Comparison of ENCODE assay signal across 25 cellular contexts in genomic region chr6:13769034-13769654, GRCh38. TPM values are rescaled to one million over a fixed set of nuclear protein-coding genes. Genes with fewer than 3 reads are reported as not detected.
A peak's percentile ranks its signal among the peaks of the same experiment; 100 is the strongest.
DNase-seq lines count a peak whose midpoint lies in the region; ATAC-seq, FAIRE-seq and TF ChIP-seq lines count a peak whose summit lies in the region.
"Had no signal": no experiment of that assay in that cellular context is flagged by ENCODE, and none has a peak within 500 bp of the region (broad histone marks: within the 10 kb centered on the region; RNA-seq: fewer than 3 reads in every experiment).

No MANE protein-coding gene starts in this region.

- H3K4me3 ChIP-seq in HEK293 (ENCODE audit: low read depth, low read length), result no peak overlapping the region
- no peak overlapping the region for H3K4me3 ChIP-seq in kidney (ENCODE audit: low read length in 2 of 2)
- no peak overlapping the region for H3K4me3 ChIP-seq in stomach
- H3K4me3 ChIP-seq: BLaER1, K562, PC-9, SJCRH30 had no signal

- no peaks in the 10 kb centered on the region for H3K27me3 ChIP-seq in stomach
- H3K27me3 ChIP-seq: BLaER1, SJCRH30 had no signal

- peak; percentile 13 for DNase-seq in activated CD4-positive, alpha-beta T cell treated with anti-CD3 and anti-CD28 coated beads for 48 hours
- DNase-seq in activated CD4-positive, alpha-beta T cell treated with anti-CD3 and anti-CD28 coated beads, Interleukin-2, amount 50 U/mL, for 4 hours, result no peak
- DNase-seq in kidney (peak; percentile 73), stomach (peak; percentile 22), NCI-H187 treated with DMSO at 0.1 percent for 48 hours (lab: John Stamatoyannopoulos, UW) (no peak), 8988T (no peak)
- DNase-seq: CD4-positive, CD25-positive, alpha-beta regulatory T cell; DMS153; Kasumi-1; NCI-H1092 treated with DMSO at 0.1 percent for 48 hours; NCI-H1436; NCI-H187; NCI-H2171 treated with DMSO at 0.1 percent for 48 hours; NCI-H524; NCI-H774; PC-9; SJCRH30 had no signal

- no peaks in the 10 kb centered on the region for H3K9me3 ChIP-seq in HEK293 (ENCODE audit: control insufficient read depth, insufficient read depth, low read depth, low read length)
- H3K9me3 ChIP-seq in kidney (ENCODE audit: control insufficient read depth in 1 of 2, low read length in 2 of 2), result no peaks in the 10 kb centered on the region
- no peaks in the 10 kb centered on the region for H3K9me3 ChIP-seq in stomach
- H3K9me3 ChIP-seq: SJCRH30 had no signal

- TF ChIP-seq POLR2A in stomach (IDR thresholded peaks at IDR 0.05), result no peak

- CTCF ChIA-PET in HEK293 (lab: Yijun Ruan, JAX), result interaction anchor here (0.7 to 0.9 kb wide), 3 partner anchors 14 to 1428 kb away, joined by 3 to 5 read pairs (median 4); no protein-coding TSS in a partner anchor

- no peak overlapping the region for H3K27ac ChIP-seq in HEK293 (ENCODE audit: extremely low read depth, low read depth, low read length)
- no peak overlapping the region for H3K27ac ChIP-seq in kidney (ENCODE audit: low read depth in 2 of 2, low read length in 2 of 2)
- no peak overlapping the region for H3K27ac ChIP-seq in stomach
- H3K27ac ChIP-seq: BLaER1, PC-9, SJCRH30 had no signal

- no peak for TF ChIP-seq EP300 in stomach (IDR thresholded peaks at IDR 0.05)

- no peak for FAIRE-seq in kidney (lab: Jason Lieb, UNC)
- FAIRE-seq: A204.1, H1, K562 had no signal

- WGBS in stomach, 5 donors, result 94 to 98% (median 96%) methylated on average over 27 to 47 of the region's 47 CpGs

- TF ChIP-seq CTCF in HEK293 (tag by site-specific recombination; IDR thresholded peaks at IDR 0.05) (no peak), kidney (IDR thresholded peaks at IDR 0.05; ENCODE audit: borderline replicate concordance, extremely low read depth, insufficient read depth) (no peak), stomach (IDR thresholded peaks at IDR 0.05) (no peak)

- intact Hi-C loops in kidney (cut with DNase I), result no loop called here
- intact Hi-C loops in stomach (cut with DNase I; ENCODE audit: low total_unique reads), result no loop called here

- ATAC-seq in GM18520 (IDR thresholded peaks at IDR 0.05; ENCODE audit: unreplicated experiment), result no peak
- ATAC-seq: K562, Right ventricle myocardium inferior, SK-N-SH treated with all-trans-retinoic acid at 6 μM for 48 hours had no signal

- H3K4me1 ChIP-seq in HEK293 (ENCODE audit: control insufficient read depth, insufficient read depth, low read length) (peaks cover 4% of the 10 kb centered on the region; the same call in 1 of the 2 replicates), kidney (ENCODE audit: control insufficient read depth in 1 of 2, insufficient read depth in 1 of 2, low read depth in 1 of 2, low read length in 2 of 2) (peaks cover 0 to 2% of the 10 kb centered on the region in 2 donors), stomach (peaks cover 0 to 23% (median 7%) of the 10 kb centered on the region in 4 donors)

- no peaks in the 10 kb centered on the region; a peak in 1 of 3 replicates for H3K36me3 ChIP-seq in HEK293 (ENCODE audit: control insufficient read depth in 2 of 2, insufficient read depth in 1 of 2, low read length in 2 of 2)
- no peaks in the 10 kb centered on the region for H3K36me3 ChIP-seq in kidney (ENCODE audit: control insufficient read depth in 1 of 2, insufficient read depth in 2 of 2, low read length in 2 of 2)
- no peaks in the 10 kb centered on the region for H3K36me3 ChIP-seq in stomach
- H3K36me3 ChIP-seq: BLaER1, SJCRH30 had no signal

- H3K9ac ChIP-seq in kidney (ENCODE audit: low read length in 2 of 2), result no peak overlapping the region
- H3K9ac ChIP-seq: BLaER1 had no signal

- POLR2A ChIA-PET in HEK293 (lab: Yijun Ruan, JAX), result no interaction called here

TF ChIP-seq in HEK293, 187 proteins besides CTCF, POLR2A, EP300 and RAD21:
- no peak for TF ChIP-seq ZNF777 (tag by site-specific recombination; IDR thresholded peaks at IDR 0.05; ENCODE audit: borderline replicate concordance)
- no peak for TF ChIP-seq ZNF501 (tag by site-specific recombination; IDR thresholded peaks at IDR 0.05)
- TF ChIP-seq, protein P1, sequence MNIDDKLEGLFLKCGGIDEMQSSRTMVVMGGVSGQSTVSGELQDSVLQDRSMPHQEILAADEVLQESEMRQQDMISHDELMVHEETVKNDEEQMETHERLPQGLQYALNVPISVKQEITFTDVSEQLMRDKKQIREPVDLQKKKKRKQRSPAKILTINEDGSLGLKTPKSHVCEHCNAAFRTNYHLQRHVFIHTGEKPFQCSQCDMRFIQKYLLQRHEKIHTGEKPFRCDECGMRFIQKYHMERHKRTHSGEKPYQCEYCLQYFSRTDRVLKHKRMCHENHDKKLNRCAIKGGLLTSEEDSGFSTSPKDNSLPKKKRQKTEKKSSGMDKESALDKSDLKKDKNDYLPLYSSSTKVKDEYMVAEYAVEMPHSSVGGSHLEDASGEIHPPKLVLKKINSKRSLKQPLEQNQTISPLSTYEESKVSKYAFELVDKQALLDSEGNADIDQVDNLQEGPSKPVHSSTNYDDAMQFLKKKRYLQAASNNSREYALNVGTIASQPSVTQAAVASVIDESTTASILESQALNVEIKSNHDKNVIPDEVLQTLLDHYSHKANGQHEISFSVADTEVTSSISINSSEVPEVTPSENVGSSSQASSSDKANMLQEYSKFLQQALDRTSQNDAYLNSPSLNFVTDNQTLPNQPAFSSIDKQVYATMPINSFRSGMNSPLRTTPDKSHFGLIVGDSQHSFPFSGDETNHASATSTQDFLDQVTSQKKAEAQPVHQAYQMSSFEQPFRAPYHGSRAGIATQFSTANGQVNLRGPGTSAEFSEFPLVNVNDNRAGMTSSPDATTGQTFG (tag by site-specific recombination; IDR thresholded peaks at IDR 0.05; ENCODE audit: borderline replicate concordance), result no peak
- TF ChIP-seq ZNF596 (tag by site-specific recombination; IDR thresholded peaks at IDR 0.05), result peak; percentile 88

RNA-seq across cellular contexts. Expression of gene MCUR1, which starts 45.2 kb away (rescaled TPM):
- total RNA-seq in kidney (24.1 TPM), stomach (10 to 100 TPM in 2 of 5 donors, 1 to 10 TPM in 3; 2.3 to 11.9 (median 5.5) TPM)
- polyA plus RNA-seq in kidney (ENCODE audit: insufficient read depth, low read depth, low replicate concordance) (39.8 TPM), stomach (10 to 100 TPM in 2 of 3 donors, 1 to 10 TPM in 1; 7.5 to 16.4 (median 16.4) TPM)

RNA-seq across cellular contexts. Expression of gene RANBP9, which starts 57.5 kb away (rescaled TPM):
- 29.0 TPM for total RNA-seq in kidney
- polyA plus RNA-seq in kidney (ENCODE audit: insufficient read depth, low read depth, low replicate concordance), result 16.4 TPM
- 10 to 100 TPM; 17.4 to 51.4 (median 21.0) TPM for total RNA-seq in stomach
- polyA plus RNA-seq in stomach, result 10 to 100 TPM; 13.1 to 21.8 (median 18.6) TPM

Comparison
In these comparisons a context has a peak if more than half of its experiments do, and no peak if none do; other contexts are left out.
1. DNase-seq: peak in activated CD4-positive, alpha-beta T cell treated with anti-CD3 and anti-CD28 coated beads for 48 hours (single experiment), kidney (single experiment) and stomach (single experiment); none in activated CD4-positive, alpha-beta T cell treated with anti-CD3 and anti-CD28 coated beads, Interleukin-2, amount 50 U/mL, for 4 hours (0 of 2), NCI-H187 treated with DMSO at 0.1 percent for 48 hours (single experiment) and 8988T (single experiment).